Comparison of ENCODE assay signal across 14 cellular contexts in the genomic region with DNA sequence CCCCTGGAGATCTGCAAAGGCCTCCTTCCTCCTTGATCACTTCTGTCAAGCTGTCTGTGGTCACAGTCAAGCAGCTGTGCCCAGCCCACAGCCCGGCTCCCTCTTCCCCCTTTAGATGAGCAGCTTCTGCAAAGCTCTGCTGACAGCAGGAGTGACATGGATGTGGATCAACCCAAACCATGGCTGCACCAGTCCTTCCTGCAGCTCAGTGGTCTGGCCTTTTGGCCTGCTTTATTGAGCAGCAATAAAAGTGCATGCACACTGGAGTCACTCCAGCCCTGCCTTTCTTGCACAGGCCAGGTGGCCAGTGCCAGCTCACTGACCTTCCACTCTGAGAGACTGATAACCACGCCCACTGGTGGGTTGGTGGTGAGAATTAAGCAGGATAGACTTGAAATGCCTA.
DNase-seq lines count a peak whose midpoint lies in the region; ATAC-seq, FAIRE-seq and TF ChIP-seq lines count a peak whose summit lies in the region.
"Had no signal": no experiment of that assay in that cellular context is flagged by ENCODE, and none has a peak within 500 bp of the region (broad histone marks: within the 10 kb centered on the region; RNA-seq: fewer than 3 reads in every experiment).

No MANE protein-coding gene starts in this region.

- H3K4me3 Mint-ChIP-seq in WTC11: no peak overlapping the region
- H3K4me3 Mint-ChIP-seq: activated naive CD4-positive, alpha-beta T cell treated with anti-CD3 and anti-CD28 coated beads, Interleukin-2, amount 10 ng/mL, durations not matched to agents 7 days and 5 days; CD4-positive, CD25-positive, alpha-beta regulatory T cell; natural killer cell had no signal

- in situ Hi-C loops in GM13976 (cut with MboI; ENCODE audit: low sequenced_read_pairs, unreplicated experiment): no loop called here

- H3K4me1 Mint-ChIP-seq in WTC11: peaks cover 5% of the 10 kb centered on the region
- H3K4me1 Mint-ChIP-seq: activated naive CD4-positive, alpha-beta T cell treated with anti-CD3 and anti-CD28 coated beads, Interleukin-2, amount 10 ng/mL, durations not matched to agents 7 days and 5 days had no signal

- TF ChIP-seq CTCF in GM13976 (IDR thresholded peaks at IDR 0.05; ENCODE audit: borderline replicate concordance, control extremely low read depth, extremely low read depth, insufficient read depth, missing control alignments): no peak
- TF ChIP-seq CTCF in fibroblast of mammary gland (conservative IDR thresholded peaks at IDR 0.05; ENCODE audit: control insufficient read depth, insufficient read depth, low read depth, low read length): no peak
- no peak for TF ChIP-seq CTCF in pancreas (IDR thresholded peaks at IDR 0.05)
- TF ChIP-seq CTCF in WTC11 (IDR thresholded peaks at IDR 0.05): no peak

- no peaks in the 10 kb centered on the region for H3K9me3 ChIP-seq in pancreas
- H3K9me3 ChIP-seq: thoracic aorta had no signal

- CTCF ChIA-PET in WTC11 (lab: Charles Lee): interaction anchor here (1.8 kb wide), 1 partner anchor 15 kb away, joined by 5 read pairs; no protein-coding TSS in a partner anchor

- POLR2A ChIA-PET in WTC11 (lab: Charles Lee): no interaction called here

- WGBS in pancreas, 2 donors: 69 to 76% methylated on average over 2 of the region's 2 CpGs

- no peak overlapping the region for H3K27ac Mint-ChIP-seq in WTC11
- H3K27ac Mint-ChIP-seq: activated naive CD4-positive, alpha-beta T cell treated with anti-CD3 and anti-CD28 coated beads, Interleukin-2, amount 10 ng/mL, durations not matched to agents 7 days and 5 days; natural killer cell had no signal

- intact Hi-C loops in pancreas (cut with DNase I): no loop called here

- H3K27ac ChIP-seq in pancreas: no peak overlapping the region
- H3K27ac ChIP-seq: thoracic aorta had no signal

- H3K9me3 Mint-ChIP-seq in WTC11: no peaks in the 10 kb centered on the region
- H3K9me3 Mint-ChIP-seq: CD4-positive, CD25-positive, alpha-beta regulatory T cell; natural killer cell had no signal

- ATAC-seq in pancreas: peak in 3 of 4 donors; percentile 52 to 78 (median 54)
- ATAC-seq in WTC11: no peak
- no peak for ATAC-seq in HG03196 (IDR thresholded peaks at IDR 0.05; ENCODE audit: unreplicated experiment)
- ATAC-seq: activated CD4-positive, CD25-positive, alpha-beta regulatory T cell treated with anti-CD3 and anti-CD28 coated beads, Interleukin-2, amount 50 U/mL, for 24 hours; natural killer cell had no signal

- DNase-seq in GM13976 (ENCODE audit: low spot score) (peak; percentile 21), MV-4-11 (lab: John Stamatoyannopoulos, UW) (peak; percentile 95), fibroblast of mammary gland (ENCODE audit: low read depth) (peak; percentile 52), pancreas (peak in 1 of 6 donors; percentile 27), SK-N-DZ (ENCODE audit: low spot score) (no peak), WTC11 (ENCODE audit: low spot score) (no peak)
- DNase-seq: activated naive CD4-positive, alpha-beta T cell treated with anti-CD3 and anti-CD28 coated beads, Interleukin-2, amount 10 ng/mL, durations not matched to agents 7 days and 5 days; CD4-positive, CD25-positive, alpha-beta regulatory T cell; natural killer cell; NCI-H1048; stimulated activated CD8-positive, alpha-beta memory T cell treated with anti-CD3 and anti-CD28 coated beads, Interleukin-4, amount 100 ng/mL, for 48 hours had no signal

- H3K27me3 ChIP-seq in pancreas: no peaks in the 10 kb centered on the region

- peaks cover 0 to 41% (median 11%) of the 10 kb centered on the region in 3 donors for H3K36me3 ChIP-seq in pancreas

- H3K4me3 ChIP-seq in fibroblast of mammary gland (ENCODE audit: control insufficient read depth, low read depth, low read length) (no peak overlapping the region), pancreas (no peak overlapping the region)
- H3K4me3 ChIP-seq: thoracic aorta had no signal

- H3K4me1 ChIP-seq in pancreas: no peaks in the 10 kb centered on the region

- FAIRE-seq in pancreas (lab: Jason Lieb, UNC): no peak

- no peaks in the 10 kb centered on the region for H3K27me3 Mint-ChIP-seq in WTC11 (ENCODE audit: low read depth)
- H3K27me3 Mint-ChIP-seq: activated naive CD4-positive, alpha-beta T cell treated with anti-CD3 and anti-CD28 coated beads, Interleukin-2, amount 10 ng/mL, durations not matched to agents 7 days and 5 days; CD4-positive, CD25-positive, alpha-beta regulatory T cell had no signal

- H3K36me3 Mint-ChIP-seq in WTC11: peaks cover 38% of the 10 kb centered on the region
- H3K36me3 Mint-ChIP-seq: activated naive CD4-positive, alpha-beta T cell treated with anti-CD3 and anti-CD28 coated beads, Interleukin-2, amount 10 ng/mL, durations not matched to agents 7 days and 5 days had no signal

TF ChIP-seq in WTC11, 78 proteins besides CTCF, POLR2A, EP300 and RAD21:
- TF ChIP-seq, protein P1, sequence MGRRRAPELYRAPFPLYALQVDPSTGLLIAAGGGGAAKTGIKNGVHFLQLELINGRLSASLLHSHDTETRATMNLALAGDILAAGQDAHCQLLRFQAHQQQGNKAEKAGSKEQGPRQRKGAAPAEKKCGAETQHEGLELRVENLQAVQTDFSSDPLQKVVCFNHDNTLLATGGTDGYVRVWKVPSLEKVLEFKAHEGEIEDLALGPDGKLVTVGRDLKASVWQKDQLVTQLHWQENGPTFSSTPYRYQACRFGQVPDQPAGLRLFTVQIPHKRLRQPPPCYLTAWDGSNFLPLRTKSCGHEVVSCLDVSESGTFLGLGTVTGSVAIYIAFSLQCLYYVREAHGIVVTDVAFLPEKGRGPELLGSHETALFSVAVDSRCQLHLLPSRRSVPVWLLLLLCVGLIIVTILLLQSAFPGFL (CRISPR knock-in tag; IDR thresholded peaks at IDR 0.05; ENCODE audit: borderline replicate concordance): no peak
- no peak for TF ChIP-seq EMX1 (CRISPR knock-in tag; IDR thresholded peaks at IDR 0.05)
- TF ChIP-seq, protein P2, sequence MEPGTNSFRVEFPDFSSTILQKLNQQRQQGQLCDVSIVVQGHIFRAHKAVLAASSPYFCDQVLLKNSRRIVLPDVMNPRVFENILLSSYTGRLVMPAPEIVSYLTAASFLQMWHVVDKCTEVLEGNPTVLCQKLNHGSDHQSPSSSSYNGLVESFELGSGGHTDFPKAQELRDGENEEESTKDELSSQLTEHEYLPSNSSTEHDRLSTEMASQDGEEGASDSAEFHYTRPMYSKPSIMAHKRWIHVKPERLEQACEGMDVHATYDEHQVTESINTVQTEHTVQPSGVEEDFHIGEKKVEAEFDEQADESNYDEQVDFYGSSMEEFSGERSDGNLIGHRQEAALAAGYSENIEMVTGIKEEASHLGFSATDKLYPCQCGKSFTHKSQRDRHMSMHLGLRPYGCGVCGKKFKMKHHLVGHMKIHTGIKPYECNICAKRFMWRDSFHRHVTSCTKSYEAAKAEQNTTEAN (CRISPR knock-in tag; IDR thresholded peaks at IDR 0.05): no peak
- TF ChIP-seq, protein P3, sequence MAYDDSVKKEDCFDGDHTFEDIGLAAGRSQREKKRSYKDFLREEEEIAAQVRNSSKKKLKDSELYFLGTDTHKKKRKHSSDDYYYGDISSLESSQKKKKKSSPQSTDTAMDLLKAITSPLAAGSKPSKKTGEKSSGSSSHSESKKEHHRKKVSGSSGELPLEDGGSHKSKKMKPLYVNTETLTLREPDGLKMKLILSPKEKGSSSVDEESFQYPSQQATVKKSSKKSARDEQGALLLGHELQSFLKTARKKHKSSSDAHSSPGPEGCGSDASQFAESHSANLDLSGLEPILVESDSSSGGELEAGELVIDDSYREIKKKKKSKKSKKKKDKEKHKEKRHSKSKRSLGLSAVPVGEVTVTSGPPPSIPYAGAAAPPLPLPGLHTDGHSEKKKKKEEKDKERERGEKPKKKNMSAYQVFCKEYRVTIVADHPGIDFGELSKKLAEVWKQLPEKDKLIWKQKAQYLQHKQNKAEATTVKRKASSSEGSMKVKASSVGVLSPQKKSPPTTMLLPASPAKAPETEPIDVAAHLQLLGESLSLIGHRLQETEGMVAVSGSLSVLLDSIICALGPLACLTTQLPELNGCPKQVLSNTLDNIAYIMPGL (CRISPR knock-in tag; IDR thresholded peaks at IDR 0.05): no peak
- no peak for TF ChIP-seq NFYB (CRISPR knock-in tag; conservative IDR thresholded peaks at IDR 0.05; ENCODE audit: low read depth)
- TF ChIP-seq CREM (CRISPR knock-in tag; IDR thresholded peaks at IDR 0.05): no peak
- TF ChIP-seq ZNF263 (CRISPR knock-in tag; IDR thresholded peaks at IDR 0.05; ENCODE audit: low read depth): no peak
- no peak for TF ChIP-seq ZNF671 (CRISPR knock-in tag; IDR thresholded peaks at IDR 0.05)
- TF ChIP-seq ZBTB21 (CRISPR knock-in tag; IDR thresholded peaks at IDR 0.05; ENCODE audit: borderline replicate concordance): no peak
- TF ChIP-seq, protein P4, sequence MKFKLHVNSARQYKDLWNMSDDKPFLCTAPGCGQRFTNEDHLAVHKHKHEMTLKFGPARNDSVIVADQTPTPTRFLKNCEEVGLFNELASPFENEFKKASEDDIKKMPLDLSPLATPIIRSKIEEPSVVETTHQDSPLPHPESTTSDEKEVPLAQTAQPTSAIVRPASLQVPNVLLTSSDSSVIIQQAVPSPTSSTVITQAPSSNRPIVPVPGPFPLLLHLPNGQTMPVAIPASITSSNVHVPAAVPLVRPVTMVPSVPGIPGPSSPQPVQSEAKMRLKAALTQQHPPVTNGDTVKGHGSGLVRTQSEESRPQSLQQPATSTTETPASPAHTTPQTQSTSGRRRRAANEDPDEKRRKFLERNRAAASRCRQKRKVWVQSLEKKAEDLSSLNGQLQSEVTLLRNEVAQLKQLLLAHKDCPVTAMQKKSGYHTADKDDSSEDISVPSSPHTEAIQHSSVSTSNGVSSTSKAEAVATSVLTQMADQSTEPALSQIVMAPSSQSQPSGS (CRISPR knock-in tag; IDR thresholded peaks at IDR 0.05; ENCODE audit: borderline replicate concordance, low read depth): no peak
- TF ChIP-seq JAZF1 (CRISPR knock-in tag; IDR thresholded peaks at IDR 0.05): no peak

Comparison
In these comparisons a context has a peak if more than half of its experiments do, and no peak if none do; other contexts are left out.
1. DNase-seq: peak in GM13976 (single experiment), MV-4-11 (single experiment) and fibroblast of mammary gland (single experiment); none in SK-N-DZ (single experiment) and WTC11 (single experiment).
2. ATAC-seq: peak in pancreas (3 of 4); none in WTC11 (single experiment) and HG03196 (single experiment).